ENCODE assay signal across 26 cellular contexts in genomic region chr11:59875856-59876519, GRCh38. TPM values are rescaled to one million over a fixed set of nuclear protein-coding genes. Genes with fewer than 3 reads are reported as not detected.
"Had no signal": no experiment of that assay in that cellular context is flagged by ENCODE, and none has a peak within 500 bp of the region (broad histone marks: within the 10 kb centered on the region; RNA-seq: fewer than 3 reads in every experiment).

No MANE protein-coding gene starts in this region.

- FAIRE-seq: HTR-8/SVneo, RCC 7860 had no signal

- DNase-seq: KBM-7, MV-4-11, NCI-H1048, NCI-H1105, NCI-H1417, NCI-H1436 treated with DMSO at 0.1 percent for 48 hours, NCI-H1694, NCI-H1930, NCI-H2081, NCI-H2107, NCI-H2227 treated with DMSO at 0.1 percent for 48 hours, NCI-H524, NCI-H526 treated with DMSO at 0.1 percent for 48 hours, NCI-H774, Right ventricle myocardium superior, RPMI8226, SIG-M5 had no signal

- H3K9me3 ChIP-seq: SJSA1 had no signal

- H3K4me3 ChIP-seq: SJSA1, SK-N-MC had no signal

- H3K27me3 ChIP-seq: SJSA1 had no signal

- H3K36me3 ChIP-seq: SJSA1 had no signal

- H3K4me1 ChIP-seq: SJSA1 had no signal

- H3K27ac ChIP-seq: HL-60, SJSA1, SK-N-MC had no signal

RNA-seq across cellular contexts. Expression of gene OOSP3, which starts 2.6 kb away (rescaled TPM):
- total RNA-seq: LHCN-M2, MCF 10A, NCI-H460, Right ventricle myocardium superior, SJSA1 had no signal
- polyA plus RNA-seq: IgD-negative memory B cell had no signal

RNA-seq across cellular contexts. Expression of gene TCN1, which starts 9.7 kb away (rescaled TPM):
- total RNA-seq: LHCN-M2, MCF 10A, NCI-H460, Right ventricle myocardium superior, SJSA1 had no signal
- polyA plus RNA-seq: IgD-negative memory B cell had no signal

RNA-seq across cellular contexts. Expression of gene CBLIF, which starts 30.7 kb away (rescaled TPM):
- total RNA-seq: LHCN-M2, MCF 10A, NCI-H460, Right ventricle myocardium superior, SJSA1 had no signal
- polyA plus RNA-seq: IgD-negative memory B cell had no signal
